Comparison of ENCODE assay signal across 37 cellular contexts in genomic region chr10:48514263-48514662, GRCh38.
DNase-seq lines count a peak whose midpoint lies in the region; ATAC-seq, FAIRE-seq and TF ChIP-seq lines count a peak whose summit lies in the region.
"Had no signal": no experiment of that assay in that cellular context is flagged by ENCODE, and none has a peak within 500 bp of the region (broad histone marks: within the 10 kb centered on the region; RNA-seq: fewer than 3 reads in every experiment).

No MANE protein-coding gene starts in this region.

- H3K4me3 ChIP-seq in HEK293 (ENCODE audit: low read depth, low read length), result no peak overlapping the region
- no peak overlapping the region for H3K4me3 ChIP-seq in pancreas
- H3K4me3 ChIP-seq: A549; BLaER1; BLaER1 treated with 17β-estradiol and CSF1 and Interleukin-3, amounts not matched to agents 10 nM and 100 nM had no signal

- H3K36me3 ChIP-seq in HEK293 (ENCODE audit: control insufficient read depth in 2 of 2, insufficient read depth in 1 of 2, low read length in 2 of 2) (no peaks in the 10 kb centered on the region), pancreas (no peaks in the 10 kb centered on the region)
- H3K36me3 ChIP-seq: BE2C, BLaER1 had no signal

- peaks cover 0 to 4% (median 0%) of the 10 kb centered on the region in 4 donors for H3K27me3 ChIP-seq in pancreas
- H3K27me3 ChIP-seq: BE2C, BLaER1 had no signal

- no peaks in the 10 kb centered on the region for H3K9me3 ChIP-seq in HEK293 (ENCODE audit: control insufficient read depth, insufficient read depth, low read depth, low read length)
- H3K9me3 ChIP-seq in pancreas, result no peaks in the 10 kb centered on the region
- H3K9me3 ChIP-seq: BE2C had no signal

- WGBS in pancreas, 2 donors, result 82 to 85% methylated on average over 1 of the region's 1 CpG

- H3K4me3 Mint-ChIP-seq in HFFc6, result no peak overlapping the region
- H3K4me3 Mint-ChIP-seq: B cell; CD14-positive monocyte; CD4-positive, alpha-beta memory T cell; CD4-positive, alpha-beta T cell; CD4-positive, CD25-positive, alpha-beta regulatory T cell; CD8-positive, alpha-beta memory T cell; CD8-positive, alpha-beta T cell had no signal

- TF ChIP-seq CTCF in HEK293 (tag by site-specific recombination; IDR thresholded peaks at IDR 0.05), result no peak
- TF ChIP-seq CTCF in HFFc6 (IDR thresholded peaks at IDR 0.05), result no peak
- no peak for TF ChIP-seq CTCF in pancreas (IDR thresholded peaks at IDR 0.05)

- TF ChIP-seq POLR2A in GM12892 (IDR thresholded peaks at IDR 0.05; ENCODE audit: low read depth, low read length), result no peak

- H3K4me1 Mint-ChIP-seq in HFFc6 (ENCODE audit: low read depth), result peaks cover 80% of the 10 kb centered on the region
- H3K4me1 Mint-ChIP-seq: CD4-positive, alpha-beta memory T cell; CD8-positive, alpha-beta memory T cell had no signal

- CTCF ChIA-PET in HEK293 (lab: Yijun Ruan, JAX), result interaction anchor here (0.7 to 0.9 kb wide), 3 partner anchors 12 to 150 kb away, joined by 3 to 4 read pairs (median 4); no protein-coding TSS in a partner anchor

- no peaks in the 10 kb centered on the region; the same call in none of the 2 replicates for H3K27me3 Mint-ChIP-seq in HFFc6 (ENCODE audit: insufficient read depth)
- H3K27me3 Mint-ChIP-seq: B cell had no signal

- H3K4me1 ChIP-seq in HEK293 (ENCODE audit: control insufficient read depth, insufficient read depth, low read length) (no peaks in the 10 kb centered on the region), pancreas (no peaks in the 10 kb centered on the region)
- H3K4me1 ChIP-seq: A549, BE2C, Caco-2 had no signal

- peak overlapping the region; percentile 55 for H3K27ac Mint-ChIP-seq in HFFc6
- H3K27ac Mint-ChIP-seq: B cell; CD14-positive monocyte; CD4-positive, alpha-beta memory T cell; CD4-positive, alpha-beta T cell; CD4-positive, CD25-positive, alpha-beta regulatory T cell; CD8-positive, alpha-beta memory T cell; CD8-positive, alpha-beta T cell had no signal

- intact Hi-C loops in pancreas (cut with DNase I), result no loop called here

- no peak for ATAC-seq in pancreas
- no peak for ATAC-seq in GM19463 (IDR thresholded peaks at IDR 0.05; ENCODE audit: unreplicated experiment)
- no peak for ATAC-seq in HG02623 (IDR thresholded peaks at IDR 0.05; ENCODE audit: unreplicated experiment)
- ATAC-seq: A549; CD8-positive, alpha-beta T cell had no signal

- POLR2A ChIA-PET in HEK293 (lab: Yijun Ruan, JAX), result no interaction called here

- no peak for DNase-seq in HFFc6
- DNase-seq in OCI-M1 (lab: John Stamatoyannopoulos, UW), result peak; percentile 47
- no peak for DNase-seq in pancreas
- no peak for DNase-seq in GM12892 (ENCODE audit: insufficient read length)
- DNase-seq in NCI-H2029 treated with DMSO at 0.1 percent for 48 hours (lab: John Stamatoyannopoulos, UW), result no peak
- DNase-seq: 8988T; ACHN; AML-193; BE2C; C1 segment of cervical spinal cord; Caco-2; Calu3; CD4-positive, alpha-beta memory T cell; CD4-positive, alpha-beta T cell; CD4-positive, CD25-positive, alpha-beta regulatory T cell; CD8-positive, alpha-beta memory T cell; CD8-positive, alpha-beta T cell; COR-L47; DMS 273 treated with DMSO at 0.1 percent for 48 hours; DMS153; DMS53; DMS79; DMS79 treated with DMSO at 0.1 percent for 48 hours; DND-41; EL had no signal

- H3K27ac ChIP-seq in HEK293 (ENCODE audit: extremely low read depth, low read depth, low read length) (no peak overlapping the region), pancreas (no peak overlapping the region)
- H3K27ac ChIP-seq: 22Rv1; A549; BLaER1; BLaER1 treated with 17β-estradiol and CSF1 and Interleukin-3, amounts not matched to agents 10 nM and 100 nM; C4-2B had no signal

- peaks cover 83% of the 10 kb centered on the region for H3K36me3 Mint-ChIP-seq in HFFc6 (ENCODE audit: low read depth)
- H3K36me3 Mint-ChIP-seq: CD4-positive, alpha-beta memory T cell; CD4-positive, CD25-positive, alpha-beta regulatory T cell; CD8-positive, alpha-beta T cell had no signal

- H3K9me3 Mint-ChIP-seq in HFFc6, result peaks cover 34% of the 10 kb centered on the region

- FAIRE-seq in pancreas (lab: Jason Lieb, UNC) (peak; percentile 13), GM12892 (lab: Jason Lieb, UNC) (no peak)
- FAIRE-seq: A204.1, A549, D721Med had no signal

TF ChIP-seq in HEK293, 187 proteins besides CTCF, POLR2A, EP300 and RAD21:
- TF ChIP-seq SETDB1 (IDR thresholded peaks at IDR 0.05; ENCODE audit: insufficient read length, low read length) (peak; percentile 56), ZNF792 (tag by site-specific recombination; IDR thresholded peaks at IDR 0.05) (no peak)
